Comparison of ENCODE assay signal across 8 cellular contexts in genomic region chr1:245079021-245079609, GRCh38.
DNase-seq lines count a peak whose midpoint lies in the region; ATAC-seq and TF ChIP-seq lines count a peak whose summit lies in the region.

No MANE protein-coding gene starts in this region.

- no peak overlapping the region for H3K27ac Mint-ChIP-seq in chondrocyte (ENCODE audit: unreplicated experiment)
- H3K27ac Mint-ChIP-seq in osteocyte (ENCODE audit: unreplicated experiment), result no peak overlapping the region

- TF ChIP-seq CTCF in chondrocyte (IDR thresholded peaks at IDR 0.05) (peak; percentile 92), osteocyte (IDR thresholded peaks at IDR 0.05) (peak; percentile 73)

- peaks cover 2% of the 10 kb centered on the region for H3K27me3 Mint-ChIP-seq in chondrocyte (ENCODE audit: low read depth)
- H3K27me3 Mint-ChIP-seq in osteocyte (ENCODE audit: unreplicated experiment), result no peaks in the 10 kb centered on the region

- no peaks in the 10 kb centered on the region for H3K36me3 Mint-ChIP-seq in chondrocyte (ENCODE audit: low read depth)
- H3K36me3 Mint-ChIP-seq in osteocyte (ENCODE audit: unreplicated experiment), result no peaks in the 10 kb centered on the region

- no peaks in the 10 kb centered on the region for H3K9me3 Mint-ChIP-seq in chondrocyte (ENCODE audit: low read depth)
- H3K9me3 Mint-ChIP-seq in osteocyte (ENCODE audit: unreplicated experiment), result no peaks in the 10 kb centered on the region

- DNase-seq in NCI-H2029 treated with DMSO at 0.1 percent for 48 hours (lab: John Stamatoyannopoulos, UW), result peak; percentile 5
- no peak for DNase-seq in NCI-H2029 (lab: John Stamatoyannopoulos, UW)
- DNase-seq in NCI-H2107 (lab: John Stamatoyannopoulos, UW), result peak; percentile 12
- DNase-seq in chondrocyte (ENCODE audit: low spot score), result no peak
- DNase-seq in osteocyte (ENCODE audit: extremely low spot score, unreplicated experiment), result no peak
- DNase-seq in stimulated activated CD4-positive, alpha-beta T cell treated with anti-CD3 and anti-CD28 coated beads, Interleukin-4, amount 100 ng/mL, for 24 hours, result no peak

- no peak overlapping the region for H3K4me3 Mint-ChIP-seq in chondrocyte (ENCODE audit: unreplicated experiment)
- H3K4me3 Mint-ChIP-seq in osteocyte (ENCODE audit: unreplicated experiment), result no peak overlapping the region

- H3K4me1 Mint-ChIP-seq in chondrocyte (ENCODE audit: low read depth), result peaks cover 10% of the 10 kb centered on the region
- H3K4me1 Mint-ChIP-seq in osteocyte (ENCODE audit: unreplicated experiment), result peaks cover 4% of the 10 kb centered on the region

- ATAC-seq in HG02588 (IDR thresholded peaks at IDR 0.05; ENCODE audit: unreplicated experiment), result no peak
- no peak for ATAC-seq in GM18873 (IDR thresholded peaks at IDR 0.05; ENCODE audit: low FRiP score, unreplicated experiment)

Comparison
In these comparisons a context has a peak if more than half of its experiments do, and no peak if none do; other contexts are left out.
1. DNase-seq: peak in NCI-H2029 treated with DMSO at 0.1 percent for 48 hours (single experiment) and NCI-H2107 (single experiment); none in NCI-H2029 (single experiment), chondrocyte (single experiment), osteocyte (single experiment) and stimulated activated CD4-positive, alpha-beta T cell treated with anti-CD3 and anti-CD28 coated beads, Interleukin-4, amount 100 ng/mL, for 24 hours (single experiment).